In genomic region chr16:85319984-85320440, GRCh38 we compare ENCODE assay signal across 19 cellular contexts.
DNase-seq lines count a peak whose midpoint lies in the region; ATAC-seq, FAIRE-seq and TF ChIP-seq lines count a peak whose summit lies in the region.
"Had no signal": no experiment of that assay in that cellular context is flagged by ENCODE, and none has a peak within 500 bp of the region (broad histone marks: within the 10 kb centered on the region; RNA-seq: fewer than 3 reads in every experiment).

No MANE protein-coding gene starts in this region.

- H3K4me2 ChIP-seq in GM12878 (ENCODE audit: control insufficient read depth, insufficient read depth) (no peak overlapping the region), neuronal stem cell (ENCODE audit: insufficient read depth, low read length, poor library complexity, severe bottlenecking) (no peak overlapping the region)

- H3K79me1 ChIP-seq in neuronal stem cell (ENCODE audit: low read depth, low read length) = no peaks in the 10 kb centered on the region

- intact Hi-C loops in GM12878 (cut with micrococcal nuclease; ENCODE audit: unreplicated experiment) (no loop called here), stomach (cut with DNase I; ENCODE audit: low total_unique reads) (no loop called here)

- SMC1A ChIA-PET in GM12878 (lab: Charles Lee; ENCODE audit: uncharacterized antibody, unreplicated experiment) = no interaction called here

- in situ Hi-C loops in GM12878 (cut with MboI) = no loop called here

- no peak overlapping the region for H2BK120ac ChIP-seq in neuronal stem cell (ENCODE audit: low read depth, low read length)

- no peak overlapping the region for H3K23ac ChIP-seq in neuronal stem cell (ENCODE audit: low read depth, low read length, poor library complexity)

- H3K4ac ChIP-seq in neuronal stem cell (ENCODE audit: low read length) = no peak overlapping the region

- no peak overlapping the region for H4K8ac ChIP-seq in neuronal stem cell (ENCODE audit: low read depth, low read length)

- 41% methylated on average over 19 of the region's 19 CpGs for WGBS in GM12878 (ENCODE audit: insufficient coverage, insufficient replicate concordance, low lambda C conversion rate, missing lambda C conversion rate)
- WGBS in neuronal stem cell (ENCODE audit: extremely low coverage in 2 of 2, insufficient read length in 2 of 2, insufficient replicate concordance in 1 of 2), 2 donors = no CpG with 5 or more reads among the region's 19 CpGs
- 73 to 88% (median 79%) methylated on average over 18 to 19 of the region's 19 CpGs for WGBS in stomach, 5 donors

- no peak overlapping the region for H4K91ac ChIP-seq in neuronal stem cell (ENCODE audit: low read depth, low read length, poor library complexity)

- H3K4me3 ChIP-seq in GM12878 (no peak overlapping the region), neuronal stem cell (ENCODE audit: low read length in 2 of 2) (no peak overlapping the region), stomach (no peak overlapping the region)
- H3K4me3 ChIP-seq: BLaER1 treated with 17β-estradiol and CSF1 and Interleukin-3, amounts not matched to agents 10 nM and 100 nM had no signal

- H3K9me3 ChIP-seq in GM12878 (replicated peaks; ENCODE audit: control insufficient read depth, insufficient read depth, low read length) = no peaks in the 10 kb centered on the region; the same call in 2 of the 3 replicates
- H3K9me3 ChIP-seq in neuronal stem cell (replicated peaks in 1 of 2; ENCODE audit: control insufficient read depth in 2 of 2, insufficient read depth in 1 of 2, low read depth in 1 of 2, low read length in 2 of 2) = no peaks in the 10 kb centered on the region
- no peaks in the 10 kb centered on the region for H3K9me3 ChIP-seq in stomach

- RAD21 ChIA-PET in GM12878 (lab: Charles Lee; ENCODE audit: unreplicated experiment) = no interaction called here

- CTCF ChIA-PET in GM12878 (lab: Yijun Ruan, JAX) = no interaction called here
- CTCF ChIA-PET in activated CD4-positive, alpha-beta T cell treated with anti-CD3 and anti-CD28 coated beads, Interleukin-2, amount 10 ng/mL, durations not matched to agents 7 days and 5 days (lab: Charles Lee) = interaction anchor here (0.6 kb wide), 1 partner anchor 973 kb away, joined by 4 read pairs; no protein-coding TSS in a partner anchor

- peaks cover 2% of the 10 kb centered on the region for H3K9me3 Mint-ChIP-seq in activated CD4-positive, alpha-beta T cell treated with anti-CD3 and anti-CD28 coated beads, Interleukin-2, amount 10 ng/mL, durations not matched to agents 7 days and 5 days

- H2AFZ ChIP-seq in GM12878 (ENCODE audit: control insufficient read depth, low read depth, low read length) (no peak overlapping the region), neuronal stem cell (ENCODE audit: low read length) (no peak overlapping the region)

- no peaks in the 10 kb centered on the region for H3K36me3 Mint-ChIP-seq in activated CD4-positive, alpha-beta T cell treated with anti-CD3 and anti-CD28 coated beads, Interleukin-2, amount 10 ng/mL, durations not matched to agents 7 days and 5 days (ENCODE audit: low read depth)

- no peak for TF ChIP-seq RAD21 in GM12878 (IDR thresholded peaks at IDR 0.05; ENCODE audit: insufficient read depth, low read depth, low read length)

- no peak overlapping the region for H3K9ac ChIP-seq in GM12878 (ENCODE audit: control insufficient read depth, insufficient read depth, low read length)
- H3K9ac ChIP-seq in neuronal stem cell (ENCODE audit: low read depth, low read length, poor library complexity) = no peak overlapping the region
- H3K9ac ChIP-seq: BLaER1 treated with 17β-estradiol and CSF1 and Interleukin-3, amounts not matched to agents 10 nM and 100 nM had no signal

- H2BK5ac ChIP-seq in neuronal stem cell (ENCODE audit: low read length) = no peak overlapping the region

- no peak overlapping the region for H2BK15ac ChIP-seq in neuronal stem cell (ENCODE audit: low read length)

- H3K14ac ChIP-seq in neuronal stem cell (ENCODE audit: low read length) = no peak overlapping the region

- no peak for ATAC-seq in GM12878
- ATAC-seq in HG03039 (IDR thresholded peaks at IDR 0.05; ENCODE audit: unreplicated experiment) = no peak

- FAIRE-seq in GM12878 (lab: Jason Lieb, UNC) = no peak
- FAIRE-seq: A204.1, H1 had no signal

- no peak for TF ChIP-seq EP300 in GM12878 (IDR thresholded peaks at IDR 0.05; ENCODE audit: borderline replicate concordance in 1 of 2, control insufficient read depth in 1 of 2, low read depth in 2 of 2, low read length in 2 of 2)
- no peak for TF ChIP-seq EP300 in stomach (IDR thresholded peaks at IDR 0.05)

- peak overlapping the region; percentile 91 for H3K27ac ChIP-seq in C4-2B
- no peak overlapping the region for H3K27ac ChIP-seq in GM12878 (ENCODE audit: control insufficient read depth, insufficient read depth)
- H3K27ac ChIP-seq in neuronal stem cell (replicated peaks; ENCODE audit: low read length) = no peak overlapping the region
- peak overlapping the region in 3 of 5 donors; percentile 3 to 86 (median 32) for H3K27ac ChIP-seq in stomach
- H3K27ac ChIP-seq: BLaER1 treated with 17β-estradiol and CSF1 and Interleukin-3, amounts not matched to agents 10 nM and 100 nM had no signal

- no peaks in the 10 kb centered on the region for H3K27me3 Mint-ChIP-seq in activated CD4-positive, alpha-beta T cell treated with anti-CD3 and anti-CD28 coated beads, Interleukin-2, amount 10 ng/mL, durations not matched to agents 7 days and 5 days

- BruUV-seq in GM12878 (replicated peaks; lab: Mats Ljungman, UMichigan) = no TSS peak

- peak overlapping the region; percentile 59 for H2AK5ac ChIP-seq in neuronal stem cell (ENCODE audit: low read depth, low read length)

- POLR2A ChIA-PET in GM12878 (lab: Charles Lee) = no interaction called here
- POLR2A ChIA-PET in activated CD4-positive, alpha-beta T cell treated with anti-CD3 and anti-CD28 coated beads, Interleukin-2, amount 10 ng/mL, durations not matched to agents 7 days and 5 days (lab: Charles Lee) = no interaction called here

- peak overlapping the region; percentile 58 for H3K18ac ChIP-seq in neuronal stem cell (ENCODE audit: low read length)

- TF ChIP-seq CTCF in C4-2B (conservative IDR thresholded peaks at IDR 0.05) = no peak
- no peak for TF ChIP-seq CTCF in GM12878 (IDR thresholded peaks at IDR 0.05 in 2 of 3, conservative IDR thresholded peaks at IDR 0.05 in 1 of 3; ENCODE audit: control insufficient read depth in 2 of 3, extremely low read depth in 1 of 3, insufficient read depth in 1 of 3, low read depth in 3 of 3, low read length in 3 of 3)
- no peak for TF ChIP-seq CTCF in stomach (IDR thresholded peaks at IDR 0.05)

- TF ChIP-seq POLR2A in GM12878 (IDR thresholded peaks at IDR 0.05; ENCODE audit: low read depth, low read length) (no peak), stomach (IDR thresholded peaks at IDR 0.05) (no peak)

- H3K4me1 ChIP-seq in GM12878 (ENCODE audit: control insufficient read depth, insufficient read depth, low read length) (no peaks in the 10 kb centered on the region), neuronal stem cell (ENCODE audit: control insufficient read depth in 2 of 2, insufficient read depth in 1 of 2, low read depth in 1 of 2, low read length in 2 of 2) (peaks cover 2 to 27% of the 10 kb centered on the region in 2 donors), stomach (peaks cover 23 to 51% (median 44%) of the 10 kb centered on the region in 4 donors)

- DNase-seq in GM12878 (ENCODE audit: low read depth, low spot score) = no peak
- no peak for DNase-seq in neuronal stem cell (ENCODE audit: low spot score)
- DNase-seq in stomach = no peak
- DNase-seq in DMS79 (lab: John Stamatoyannopoulos, UW) = no peak
- no peak for DNase-seq in T-helper 9 cell
- DNase-seq in activated CD4-positive, alpha-beta T cell treated with anti-CD3 and anti-CD28 coated beads, Interleukin-2, amount 10 ng/mL, durations not matched to agents 7 days and 5 days = no peak
- DNase-seq: IMR-90, Kasumi-1, MM.1S, NCI-H1105, NCI-H1694 treated with DMSO at 0.1 percent for 48 hours, NCI-H446, NCI-H69, OCI-M1 had no signal

- no peaks in the 10 kb centered on the region for H3K4me1 Mint-ChIP-seq in activated CD4-positive, alpha-beta T cell treated with anti-CD3 and anti-CD28 coated beads, Interleukin-2, amount 10 ng/mL, durations not matched to agents 7 days and 5 days

- H2BK12ac ChIP-seq in neuronal stem cell (ENCODE audit: low read length) = peak overlapping the region; percentile 12

- H3K4me3 Mint-ChIP-seq in activated CD4-positive, alpha-beta T cell treated with anti-CD3 and anti-CD28 coated beads, Interleukin-2, amount 10 ng/mL, durations not matched to agents 7 days and 5 days = no peak overlapping the region

- no peaks in the 10 kb centered on the region for H4K20me1 ChIP-seq in GM12878 (ENCODE audit: control insufficient read depth, insufficient read depth)
- H4K20me1 ChIP-seq: BLaER1 treated with 17β-estradiol and CSF1 and Interleukin-3, amounts not matched to agents 10 nM and 100 nM had no signal

- H3K36me3 ChIP-seq in GM12878 (ENCODE audit: control insufficient read depth in 2 of 2, insufficient read depth in 2 of 2, low read length in 1 of 2) (no peaks in the 10 kb centered on the region), neuronal stem cell (replicated peaks in 1 of 2; ENCODE audit: control insufficient read depth in 2 of 2, insufficient read depth in 2 of 2, low read length in 2 of 2) (no peaks in the 10 kb centered on the region), stomach (no peaks in the 10 kb centered on the region)
- H3K36me3 ChIP-seq: BLaER1 treated with 17β-estradiol and CSF1 and Interleukin-3, amounts not matched to agents 10 nM and 100 nM had no signal

- H3K27me3 ChIP-seq in GM12878 (replicated peaks in 1 of 2; ENCODE audit: control insufficient read depth in 2 of 2, insufficient read depth in 2 of 2, low read length in 1 of 2) (no peaks in the 10 kb centered on the region; a peak in 1 of 4 replicates), neuronal stem cell (ENCODE audit: control insufficient read depth in 3 of 3, insufficient read depth in 3 of 3, low read depth in 1 of 3, low read length in 3 of 3) (no peaks in the 10 kb centered on the region), stomach (no peaks in the 10 kb centered on the region)
- H3K27me3 ChIP-seq: BLaER1 treated with 17β-estradiol and CSF1 and Interleukin-3, amounts not matched to agents 10 nM and 100 nM had no signal

- H3K27ac Mint-ChIP-seq in activated CD4-positive, alpha-beta T cell treated with anti-CD3 and anti-CD28 coated beads, Interleukin-2, amount 10 ng/mL, durations not matched to agents 7 days and 5 days = no peak overlapping the region

- H3K79me2 ChIP-seq in GM12878 (ENCODE audit: control insufficient read depth, insufficient read depth, low read length) = no peaks in the 10 kb centered on the region

Comparison
In these comparisons a context has a peak if more than half of its experiments do, and no peak if none do; other contexts are left out.
1. H3K27ac ChIP-seq: peak in C4-2B (single experiment) and stomach (3 of 5); none in GM12878 (single experiment) and neuronal stem cell (single experiment).